ENCODE assay signal across 20 cellular contexts in genomic region chr12:131782061-131782460, GRCh38. TPM values are rescaled to one million over a fixed set of nuclear protein-coding genes. Genes with fewer than 3 reads are reported as not detected.
"Had no signal": no experiment of that assay in that cellular context is flagged by ENCODE, and none has a peak within 500 bp of the region (broad histone marks: within the 10 kb centered on the region; RNA-seq: fewer than 3 reads in every experiment).

No MANE protein-coding gene starts in this region.

- H3K4me1 ChIP-seq: uterus had no signal

- H3K27me3 ChIP-seq: hepatocyte, ovary, tibial artery, uterus had no signal

- H3K9me3 ChIP-seq: ovary, tibial artery, uterus had no signal

- H3K27ac ChIP-seq: coronary artery, hepatocyte, ovary, tibial artery, uterus had no signal

- H3K79me2 ChIP-seq: hepatocyte had no signal

- ATAC-seq: activated CD8-positive, alpha-beta T cell treated with anti-CD3 and anti-CD28 coated beads for 36 hours; left cardiac atrium; naive thymus-derived CD4-positive, alpha-beta T cell; sciatic nerve; T-cell had no signal

- H3K4me2 ChIP-seq: hepatocyte had no signal

- DNase-seq: activated B cell treated with CpG ODN at 0.5 μM for 24 hours; activated CD4-positive, alpha-beta T cell treated with anti-CD3 and anti-CD28 coated beads, Interleukin-2, amount 10 ng/mL, durations not matched to agents 24 days and 14 days; activated CD8-positive, alpha-beta T cell treated with anti-CD3 and anti-CD28 coated beads for 36 hours; activated naive CD4-positive, alpha-beta T cell treated with anti-CD3 and anti-CD28 coated beads for 36 hours; activated T-cell treated with anti-CD3 and anti-CD28 coated beads, Interleukin-2, amount 50 U/mL, for 1 hour; anterior cingulate cortex; foreskin fibroblast; left cardiac atrium; mesendoderm; naive thymus-derived CD4-positive, alpha-beta T cell; stimulated activated CD4-positive, alpha-beta T cell treated with anti-CD3 and anti-CD28 coated beads, Interleukin-4, amount 100 ng/mL, for 24 hours; stimulated activated naive CD4-positive, alpha-beta T cell; T-cell; tibial artery; uterus had no signal

- H3K36me3 ChIP-seq: ovary, uterus had no signal

- H3K4me3 ChIP-seq: coronary artery, hepatocyte, ovary, smooth muscle cell, tibial artery, uterus had no signal

- H2AFZ ChIP-seq: hepatocyte had no signal

RNA-seq across cellular contexts. Expression of gene MMP17, which starts 46.1 kb away (rescaled TPM):
- total RNA-seq: activated naive CD4-positive, alpha-beta T cell treated with anti-CD3 and anti-CD28 coated beads for 36 hours had no signal
- polyA plus RNA-seq: naive thymus-derived CD4-positive, alpha-beta T cell had no signal
